Comparison of ENCODE assay signal across 29 cellular contexts in genomic region chr6:21258665-21259064, GRCh38.
"Had no signal": no experiment of that assay in that cellular context is flagged by ENCODE, and none has a peak within 500 bp of the region (broad histone marks: within the 10 kb centered on the region; RNA-seq: fewer than 3 reads in every experiment).

No MANE protein-coding gene starts in this region.

- FAIRE-seq: astrocyte had no signal

- H3K9me3 Mint-ChIP-seq: activated CD4-positive, alpha-beta memory T cell treated with anti-CD3 and anti-CD28 coated beads, Interleukin-2, amount 10 ng/mL, durations not matched to agents 7 days and 5 days; central memory CD8-positive, alpha-beta T cell; dendritic cell treated with granulocyte-macrophage colony-stimulating factor and Interleukin-4, amounts not matched to agents 40 ng/mL and 50 ng/mL, for 4 days had no signal

- H3K4me1 Mint-ChIP-seq: activated T-helper 17 cell treated with anti-CD3 and anti-CD28 coated beads, Interleukin-2, amount 50 U/mL, for 72 hours; central memory CD8-positive, alpha-beta T cell had no signal

- H3K27ac Mint-ChIP-seq: activated CD4-positive, alpha-beta memory T cell treated with anti-CD3 and anti-CD28 coated beads, Interleukin-2, amount 10 ng/mL, durations not matched to agents 7 days and 5 days; activated CD4-positive, alpha-beta T cell treated with anti-CD3 and anti-CD28 coated beads, Interleukin-2, amount 10 ng/mL, durations not matched to agents 7 days and 5 days; activated naive CD8-positive, alpha-beta T cell; activated T-helper 17 cell treated with anti-CD3 and anti-CD28 coated beads, Interleukin-2, amount 50 U/mL, for 72 hours; dendritic cell treated with granulocyte-macrophage colony-stimulating factor and Interleukin-4, amounts not matched to agents 40 ng/mL and 50 ng/mL, for 4 days; endodermal cell had no signal

- H3K4me3 Mint-ChIP-seq: activated CD4-positive, alpha-beta memory T cell treated with anti-CD3 and anti-CD28 coated beads, Interleukin-2, amount 10 ng/mL, durations not matched to agents 7 days and 5 days; activated CD4-positive, alpha-beta T cell treated with anti-CD3 and anti-CD28 coated beads, Interleukin-2, amount 10 ng/mL, durations not matched to agents 7 days and 5 days; activated naive CD8-positive, alpha-beta T cell; activated T-cell treated with anti-CD3 and anti-CD28 coated beads, Interleukin-2, amount 50 U/mL, for 4 hours; activated T-helper 17 cell treated with anti-CD3 and anti-CD28 coated beads, Interleukin-2, amount 50 U/mL, for 72 hours; central memory CD8-positive, alpha-beta T cell; dendritic cell treated with granulocyte-macrophage colony-stimulating factor and Interleukin-4, amounts not matched to agents 40 ng/mL and 50 ng/mL, for 4 days; endodermal cell had no signal

- H3K27me3 ChIP-seq: brain microvascular endothelial cell, dorsolateral prefrontal cortex, foreskin keratinocyte, gastrocnemius medialis, heart left ventricle had no signal

- H3K9me3 ChIP-seq: gastrocnemius medialis, heart left ventricle had no signal

- H3K27ac ChIP-seq: brain microvascular endothelial cell, coronary artery, dorsolateral prefrontal cortex, foreskin keratinocyte, gastrocnemius medialis, heart left ventricle had no signal

- H3K27me3 Mint-ChIP-seq: activated naive CD8-positive, alpha-beta T cell; dendritic cell treated with granulocyte-macrophage colony-stimulating factor and Interleukin-4, amounts not matched to agents 40 ng/mL and 50 ng/mL, for 4 days had no signal

- H3K4me1 ChIP-seq: gastrocnemius medialis, heart left ventricle had no signal

- H3K36me3 Mint-ChIP-seq: activated naive CD8-positive, alpha-beta T cell had no signal

- DNase-seq: activated CD4-positive, alpha-beta memory T cell treated with anti-CD3 and anti-CD28 coated beads, Interleukin-2, amount 10 ng/mL, durations not matched to agents 7 days and 5 days; activated CD4-positive, alpha-beta T cell treated with anti-CD3 and anti-CD28 coated beads for 1 hour; activated CD4-positive, alpha-beta T cell treated with anti-CD3 and anti-CD28 coated beads for 4 hours; activated CD4-positive, alpha-beta T cell treated with anti-CD3 and anti-CD28 coated beads, Interleukin-2, amount 10 ng/mL, durations not matched to agents 7 days and 5 days; activated CD4-positive, alpha-beta T cell treated with anti-CD3 and anti-CD28 coated beads, Interleukin-2, amount 50 U/mL, for 4 hours; activated CD8-positive, alpha-beta memory T cell treated with anti-CD3 and anti-CD28 coated beads for 24 hours; activated effector memory CD4-positive, alpha-beta T cell treated with Interleukin-2 at 50 U/mL for 16 hours; activated gamma-delta T cell treated with Interleukin-2 at 50 U/mL for 16 hours; activated naive CD4-positive, alpha-beta T cell treated with anti-CD3 and anti-CD28 coated beads, Interleukin-2, amount 50 U/mL, for 16 hours; activated naive CD4-positive, alpha-beta T cell treated with Interleukin-2 at 50 U/mL for 16 hours; activated T-cell treated with anti-CD3 and anti-CD28 coated beads, Interleukin-2, amount 50 U/mL, for 4 hours; amniotic stem cell; anterior cingulate cortex; brain microvascular endothelial cell; dorsolateral prefrontal cortex; effector memory CD4-positive, alpha-beta T cell; endodermal cell; foreskin keratinocyte; gastrocnemius medialis; glutamatergic neuron; heart left ventricle; T-helper 2 cell had no signal

- H3K36me3 ChIP-seq: brain microvascular endothelial cell, gastrocnemius medialis, heart left ventricle had no signal

- ATAC-seq: activated T-cell treated with anti-CD3 and anti-CD28 coated beads, Interleukin-2, amount 50 U/mL, for 4 hours; activated T-helper 17 cell treated with anti-CD3 and anti-CD28 coated beads, Interleukin-2, amount 50 U/mL, for 72 hours; esophagus mucosa; foreskin keratinocyte; gastrocnemius medialis; heart left ventricle had no signal

- H3K4me3 ChIP-seq: coronary artery, dorsolateral prefrontal cortex, gastrocnemius medialis, heart left ventricle had no signal
